ENCODE assay signal across 8 cellular contexts in genomic region chr9:127388037-127388855, GRCh38. TPM values are rescaled to one million over a fixed set of nuclear protein-coding genes. Genes with fewer than 3 reads are reported as not detected.
DNase-seq lines count a peak whose midpoint lies in the region; ATAC-seq and TF ChIP-seq lines count a peak whose summit lies in the region.

No MANE protein-coding gene starts in this region.

- ATAC-seq in GM21360 (IDR thresholded peaks at IDR 0.05; ENCODE audit: unreplicated experiment), result peak; percentile 77

- H3K36me3 Mint-ChIP-seq in nephron (ENCODE audit: low read depth), result peaks cover 6% of the 10 kb centered on the region

- no peak for TF ChIP-seq CTCF in AG10803 (conservative IDR thresholded peaks at IDR 0.05; ENCODE audit: low read length)
- no peak for TF ChIP-seq CTCF in nephron (IDR thresholded peaks at IDR 0.05; ENCODE audit: unreplicated experiment in 3 of 3)

- no peaks in the 10 kb centered on the region for H3K9me3 Mint-ChIP-seq in nephron

- DNase-seq in AG10803 (ENCODE audit: low read depth), result peak; percentile 94
- peak; percentile 81 for DNase-seq in HT-29 (ENCODE audit: low spot score)
- DNase-seq in activated CD4-positive, alpha-beta T cell treated with anti-CD3 and anti-CD28 coated beads for 1 hour, result peak; percentile 73
- peak in 4 of 49 donors; percentile 12 to 18 (median 17) for DNase-seq in substantia nigra (lab: John Stamatoyannopoulos, UW)
- DNase-seq in NCI-H748 treated with DMSO at 0.1 percent for 48 hours (lab: John Stamatoyannopoulos, UW), result no peak

- H3K4me1 Mint-ChIP-seq in nephron, result peaks cover 23% of the 10 kb centered on the region

- peak overlapping the region in 1 of 3 experiments; percentile 6 for H3K4me3 Mint-ChIP-seq in nephron

- no peak overlapping the region for H3K4me3 ChIP-seq in AG10803 (ENCODE audit: low read length)

- H3K27ac ChIP-seq in cingulate gyrus (ENCODE audit: low read depth, low read length), result peak overlapping the region; percentile 42
- H3K27ac ChIP-seq in substantia nigra (ENCODE audit: low read depth, low read length, poor library complexity, severe bottlenecking), result peak overlapping the region; percentile 62

- peak overlapping the region; percentile 84 to 92 (median 91) for H3K27ac Mint-ChIP-seq in nephron

- H3K27me3 Mint-ChIP-seq in nephron (ENCODE audit: low read depth), result peaks cover 12% of the 10 kb centered on the region

RNA-seq across cellular contexts. Expression of gene SLC2A8, which starts 8.7 kb away (rescaled TPM):
- total RNA-seq in HT-29 (2014; rRNA removed; shearing (Covaris generic)), result 36.2 and 37.5 TPM in 2 replicates

RNA-seq across cellular contexts. Expression of gene ZNF79, which starts 35.9 kb away (rescaled TPM):
- 5.6 and 9.3 TPM in 2 replicates for total RNA-seq in HT-29 (2014; rRNA removed; shearing (Covaris generic))
